ENCODE assay signal across 15 cellular contexts in genomic region chr10:27794157-27794556, GRCh38. TPM values are rescaled to one million over a fixed set of nuclear protein-coding genes. Genes with fewer than 3 reads are reported as not detected.
A peak's percentile ranks its signal among the peaks of the same experiment; 100 is the strongest.
DNase-seq lines count a peak whose midpoint lies in the region; ATAC-seq, FAIRE-seq and TF ChIP-seq lines count a peak whose summit lies in the region.
"Had no signal": no experiment of that assay in that cellular context is flagged by ENCODE, and none has a peak within 500 bp of the region (broad histone marks: within the 10 kb centered on the region; RNA-seq: fewer than 3 reads in every experiment).

No MANE protein-coding gene starts in this region.

- POLR2A ChIA-PET in WTC11 (lab: Charles Lee): no interaction called here
- POLR2A ChIA-PET in HepG2 (lab: Yijun Ruan, JAX): no interaction called here

- H3K27ac ChIP-seq in C4-2B: no peak overlapping the region
- no peak overlapping the region for H3K27ac ChIP-seq in HepG2 (ENCODE audit: extremely low read length, insufficient read depth, low read length)
- H3K27ac ChIP-seq in WERI-Rb-1: no peak overlapping the region
- H3K27ac ChIP-seq: SK-N-MC had no signal

- no peaks in the 10 kb centered on the region for H3K27me3 Mint-ChIP-seq in WTC11 (ENCODE audit: low read depth)

- H3K27me3 ChIP-seq in HepG2 (ENCODE audit: control insufficient read depth in 1 of 2, insufficient read depth in 2 of 2, low read length in 2 of 2) (peaks cover 0 to 7% of the 10 kb centered on the region in 2 experiments; a peak in 2 of 5 replicates), WERI-Rb-1 (ENCODE audit: insufficient read depth, low read depth, severe bottlenecking) (no peaks in the 10 kb centered on the region)

- no peaks in the 10 kb centered on the region for H3K36me3 Mint-ChIP-seq in WTC11

- no peak for TF ChIP-seq RAD21 in HepG2 (CRISPR knock-in tag; IDR thresholded peaks at IDR 0.05)

- H2AFZ ChIP-seq in HepG2 (ENCODE audit: low read length): no peak overlapping the region

- BruUV-seq in HepG2 (replicated peaks; lab: Mats Ljungman, UMichigan): no TSS peak

- no peak overlapping the region for H3K4me3 ChIP-seq in HepG2 (replicated peaks in 1 of 3; ENCODE audit: insufficient read depth in 1 of 3, low read depth in 2 of 3, low read length in 3 of 3)
- no peak overlapping the region for H3K4me3 ChIP-seq in WERI-Rb-1 (ENCODE audit: low read depth, low read length)
- H3K4me3 ChIP-seq: HAP-1, SK-N-MC had no signal

- H3K9me3 ChIP-seq in HepG2 (ENCODE audit: low read length) (no peaks in the 10 kb centered on the region), WERI-Rb-1 (ENCODE audit: severe bottlenecking) (no peaks in the 10 kb centered on the region)
- H3K9me3 ChIP-seq: HAP-1 had no signal

- H4K20me1 ChIP-seq in HepG2 (ENCODE audit: insufficient read depth, low read length): no peaks in the 10 kb centered on the region

- DNase-seq in HT1080 (ENCODE audit: low read depth) (peak; percentile 18), WTC11 (ENCODE audit: low spot score) (no peak), HepG2 (ENCODE audit: low spot score) (no peak), NCI-H1694 treated with DMSO at 0.1 percent for 48 hours (lab: John Stamatoyannopoulos, UW) (no peak), WERI-Rb-1 (no peak), Right ventricle myocardium superior (no peak)
- DNase-seq: activated CD4-positive, CD25-positive, alpha-beta regulatory T cell treated with anti-CD3 and anti-CD28 coated beads, Interleukin-2, amount 50 U/mL, for 72 hours; activated T-cell treated with anti-CD3 and anti-CD28 coated beads, Interleukin-2, amount 50 U/mL, for 48 hours; midbrain; substantia nigra had no signal

- 0 out of 2 replicates have a peak, but pooled peaks cover 4% of the 10 kb centered on the region for H3K9me3 Mint-ChIP-seq in WTC11

- H3K9ac ChIP-seq in HepG2 (ENCODE audit: insufficient read depth, low read depth, low read length): no peak overlapping the region

- CTCF ChIA-PET in WTC11 (lab: Charles Lee) (interaction anchor here (1.5 kb wide), 1 partner anchor 448 kb away, joined by 5 read pairs; no protein-coding TSS in a partner anchor), HepG2 (lab: Yijun Ruan, JAX; ENCODE audit: low intra/inter-chr PET ratio, low total read pairs) (interaction anchor here (1.3 kb wide), 1 partner anchor 52 kb away, joined by 4 read pairs; no protein-coding TSS in a partner anchor)

- no peaks in the 10 kb centered on the region for H3K79me2 ChIP-seq in HepG2 (ENCODE audit: insufficient read depth, low read length)

- no peak for TF ChIP-seq POLR2A in HepG2 (IDR thresholded peaks at IDR 0.05; ENCODE audit: insufficient read depth in 1 of 2, low read depth in 2 of 2, low read length in 2 of 2)

- no peaks in the 10 kb centered on the region for H3K4me1 ChIP-seq in HepG2 (ENCODE audit: insufficient read depth, low read length)
- H3K4me1 ChIP-seq: HAP-1 had no signal

- 0% methylated on average over 1 of the region's 1 CpG for whole genome bisulfite sequencing in HepG2 (ENCODE audit: low lambda C conversion rate)

- in situ Hi-C loops in HepG2 (cut with HindIII; ENCODE audit: extremely low pct_ligation_motif_present, low pct_unique_long_range_greater_than_20kb): no loop called here

- no peaks in the 10 kb centered on the region for H3K36me3 ChIP-seq in HepG2 (replicated peaks in 1 of 2; ENCODE audit: control insufficient read depth in 1 of 2, insufficient read depth in 2 of 2, low read length in 2 of 2)
- H3K36me3 ChIP-seq in WERI-Rb-1: no peaks in the 10 kb centered on the region
- H3K36me3 ChIP-seq: HAP-1 had no signal

- peak; percentile 53 for ATAC-seq in WTC11
- no peak for ATAC-seq in HepG2
- ATAC-seq in GM18873 (IDR thresholded peaks at IDR 0.05; ENCODE audit: low FRiP score, unreplicated experiment): no peak
- no peak for ATAC-seq in Right ventricle myocardium superior (ENCODE audit: poor library complexity)

- no peak overlapping the region for H3K4me2 ChIP-seq in HepG2 (ENCODE audit: low read depth, low read length)

- TF ChIP-seq CTCF in C4-2B (conservative IDR thresholded peaks at IDR 0.05) (peak; percentile 62), WTC11 (IDR thresholded peaks at IDR 0.05) (no peak), HepG2 (CRISPR knock-in tag; IDR thresholded peaks at IDR 0.05) (peak; percentile 17; the same call in 1 of the 2 replicates), WERI-Rb-1 (IDR thresholded peaks at IDR 0.05; ENCODE audit: low read depth, low read length) (no peak)

- intact Hi-C loops in HepG2 (cut with micrococcal nuclease; ENCODE audit: unreplicated experiment): no loop called here
- intact Hi-C loops in Right ventricle myocardium superior (cut with DNase I): no loop called here

- FAIRE-seq in HepG2 (lab: Jason Lieb, UNC): no peak
- FAIRE-seq: astrocyte had no signal

- TF ChIP-seq EP300 in HepG2 (IDR thresholded peaks at IDR 0.05; ENCODE audit: low read depth in 2 of 2, low read length in 2 of 2) (no peak), HepG2 (CRISPR knock-in tag; IDR thresholded peaks at IDR 0.05; ENCODE audit: borderline replicate concordance) (no peak)

- no peak overlapping the region for H3K4me3 Mint-ChIP-seq in WTC11

- H3K4me1 Mint-ChIP-seq in WTC11: peaks cover 6% of the 10 kb centered on the region

- H3K27ac Mint-ChIP-seq in WTC11: no peak overlapping the region

TF ChIP-seq in WTC11, 78 proteins besides CTCF, POLR2A, EP300 and RAD21 (continues in another document):
- TF ChIP-seq NR3C1 (CRISPR knock-in tag; conservative IDR thresholded peaks at IDR 0.05; ENCODE audit: low read depth): no peak
- TF ChIP-seq JAZF1 (CRISPR knock-in tag; IDR thresholded peaks at IDR 0.05): no peak
- TF ChIP-seq E2F4 (CRISPR knock-in tag; IDR thresholded peaks at IDR 0.05; ENCODE audit: borderline replicate concordance, low read depth): no peak
- TF ChIP-seq KAT7 (CRISPR knock-in tag; IDR thresholded peaks at IDR 0.05; ENCODE audit: borderline replicate concordance): no peak

TF ChIP-seq in HepG2, 621 proteins besides CTCF, POLR2A, EP300 and RAD21 (continues in another document):
- TF ChIP-seq DPF2 (CRISPR knock-in tag; IDR thresholded peaks at IDR 0.05; ENCODE audit: borderline replicate concordance, low read depth) (no peak), ZNF18 (CRISPR knock-in tag; IDR thresholded peaks at IDR 0.05; ENCODE audit: insufficient replicate concordance) (no peak), SP2 (CRISPR knock-in tag; IDR thresholded peaks at IDR 0.05) (no peak), ZFP1 (CRISPR knock-in tag; IDR thresholded peaks at IDR 0.05) (no peak), ZNF563 (CRISPR knock-in tag; IDR thresholded peaks at IDR 0.05) (no peak), IKZF1 (IDR thresholded peaks at IDR 0.05) (no peak), SNAPC5 (CRISPR knock-in tag; IDR thresholded peaks at IDR 0.05; ENCODE audit: borderline replicate concordance) (no peak), ZNF7 (CRISPR knock-in tag; IDR thresholded peaks at IDR 0.05) (no peak), ZNF598 (CRISPR knock-in tag; IDR thresholded peaks at IDR 0.05; ENCODE audit: borderline replicate concordance) (no peak), PLRG1 (conservative IDR thresholded peaks at IDR 0.05) (no peak)

RNA-seq across cellular contexts. Expression of gene MKX, which starts 48.5 kb away (rescaled TPM):
- 0.10 TPM in 1 of 2 replicates, not detected in the other for total RNA-seq in HT1080 (2014; rRNA removed; shearing (Covaris generic))
- polyA plus RNA-seq in HT1080 (2015; cell fraction: cytosol; rRNA removed): 0.26 and 0.30 TPM in 2 replicates
- polyA plus RNA-seq in HT1080 (2015; cell fraction: nucleus; rRNA removed): 0.11 TPM in 2 replicates
- total RNA-seq in WTC11 (2021) (0.87 to 1.8 TPM (median 1.2 TPM) in 3 replicates), HepG2 (2016; rRNA removed; fragmentation: Illumina TruSeq; extraction: Trizol) (not detected in 2 replicates), Right ventricle myocardium superior (not detected)
- total RNA-seq in HepG2 (2016; cell fraction: cytosol; rRNA removed; fragmentation: Illumina TruSeq; extraction: Trizol; ENCODE audit: low read depth): not detected in 2 replicates
- total RNA-seq in HepG2 (2016; cell fraction: insoluble cytoplasmic fraction; rRNA removed; fragmentation: Illumina TruSeq; extraction: Trizol): not detected in 2 replicates
- total RNA-seq in HepG2 (2016; cell fraction: membrane; rRNA removed; fragmentation: Illumina TruSeq; extraction: Trizol): not detected in 2 replicates
- not detected in 2 replicates for total RNA-seq in HepG2 (2016; cell fraction: nucleus; rRNA removed; fragmentation: Illumina TruSeq; extraction: Trizol)
- polyA plus RNA-seq in HepG2 (2011; rRNA removed): not detected in 2 replicates
- polyA plus RNA-seq in HepG2 (2011; cell fraction: cytosol; rRNA removed): not detected in 2 replicates
- polyA plus RNA-seq in HepG2 (2011; cell fraction: nucleus; rRNA removed): not detected in 2 replicates
- not detected in 2 replicates for polyA plus RNA-seq in HepG2 (2012)
- not detected in 2 replicates for polyA plus RNA-seq in HepG2 (2016; cell fraction: cytosol; fragmentation: Illumina TruSeq; extraction: Trizol; ENCODE audit: low read depth)
- polyA plus RNA-seq in HepG2 (2016; cell fraction: insoluble cytoplasmic fraction; fragmentation: Illumina TruSeq; extraction: Trizol; ENCODE audit: low read depth): not detected in 2 replicates
- not detected in 2 replicates for polyA plus RNA-seq in HepG2 (2016; cell fraction: membrane; fragmentation: Illumina TruSeq; extraction: Trizol; ENCODE audit: low read depth)
- polyA plus RNA-seq in HepG2 (2016; cell fraction: nucleus; fragmentation: Illumina TruSeq; extraction: Trizol; ENCODE audit: insufficient read depth, low read depth): not detected in 2 replicates
- not detected in 2 replicates for polyA minus RNA-seq in HepG2 (2011; rRNA and poly(A)+ RNA removed; ENCODE audit: low replicate concordance)
- polyA minus RNA-seq in HepG2 (2011; cell fraction: cytosol; rRNA and poly(A)+ RNA removed): not detected in 2 replicates
- not detected in 2 replicates for polyA minus RNA-seq in HepG2 (2011; cell fraction: nucleus; rRNA and poly(A)+ RNA removed)

Comparison
In these comparisons a context has a peak if more than half of its experiments do, and no peak if none do; other contexts are left out.
1. CTCF ChIP-seq: peak in C4-2B (single experiment) and HepG2 (single experiment); none in WTC11 (single experiment) and WERI-Rb-1 (single experiment).